ENCODE assay signal across 3 cellular contexts in the genomic region with DNA sequence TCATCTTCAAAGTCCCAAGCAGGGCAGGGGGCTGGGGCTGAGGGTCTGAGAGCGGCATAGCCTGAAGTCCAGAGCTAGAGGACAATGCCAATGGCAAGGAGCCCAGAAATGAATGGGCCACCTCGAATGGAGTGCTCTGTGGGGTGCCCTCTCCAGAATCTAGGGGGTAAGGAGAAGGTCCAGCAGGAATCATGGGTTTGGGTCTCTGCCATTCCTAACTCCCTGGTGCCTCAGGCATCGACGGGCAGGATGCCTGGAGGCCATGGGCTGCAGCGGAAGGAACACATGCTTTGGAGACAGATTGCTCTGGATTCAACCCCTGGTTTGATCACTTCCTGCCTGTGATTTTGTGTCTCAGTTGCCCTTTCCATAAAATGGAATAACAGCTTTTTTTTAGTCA. TPM values are rescaled to one million over a fixed set of nuclear protein-coding genes. Genes with fewer than 3 reads are reported as not detected.
"Had no signal": no experiment of that assay in that cellular context is flagged by ENCODE, and none has a peak within 500 bp of the region (broad histone marks: within the 10 kb centered on the region; RNA-seq: fewer than 3 reads in every experiment).

No MANE protein-coding gene starts in this region.

RNA-seq across cellular contexts. Expression of a gene that starts 44.4 kb away (rescaled TPM):
- total RNA-seq: hepatocyte, occipital lobe, osteocyte had no signal
